Comparison of ENCODE assay signal across 1 cellular context in the genomic region with DNA sequence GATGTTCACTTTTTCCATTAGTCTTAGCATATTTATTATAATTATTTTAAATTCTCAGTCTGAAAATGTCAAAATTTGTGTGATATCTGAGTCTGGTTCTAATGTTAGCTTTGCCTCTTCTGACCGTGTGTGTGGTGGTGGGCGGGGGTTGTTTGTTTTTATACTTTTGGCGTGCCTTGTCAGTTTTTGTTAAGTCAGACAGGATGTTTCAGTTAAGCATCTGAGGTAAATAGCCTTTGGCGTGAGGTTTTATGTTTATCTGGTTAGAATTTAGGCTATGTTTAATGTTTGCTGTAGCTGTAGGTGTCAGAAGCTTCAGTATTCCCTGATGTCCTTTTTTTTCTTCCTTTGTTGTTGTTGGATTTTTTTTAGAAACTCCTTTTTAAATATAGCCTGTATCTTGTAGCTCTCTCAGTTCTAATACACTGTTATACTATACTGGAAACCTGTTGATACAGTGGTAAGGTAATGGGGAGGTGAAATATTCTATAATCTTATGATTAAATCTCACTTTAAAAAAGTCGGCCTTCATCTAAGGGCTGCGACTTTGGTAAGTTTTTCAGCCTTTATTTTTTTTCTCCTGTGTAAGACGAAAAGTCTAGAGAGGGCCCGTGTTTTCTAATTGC.
TF ChIP-seq lines count a peak whose summit lies in the region.

No MANE protein-coding gene starts in this region.

TF ChIP-seq in endothelial cell of umbilical vein, 7 proteins besides CTCF, POLR2A, EP300 and RAD21 (continued from another document):
- TF ChIP-seq GATA2 (IDR thresholded peaks at IDR 0.05; ENCODE audit: insufficient read depth, insufficient read length, low read depth, low read length) (no peak), EZH2 (IDR thresholded peaks at IDR 0.05; ENCODE audit: borderline replicate concordance, low read depth, low read length, severe bottlenecking) (no peak)
